In genomic region chr1:227762231-227762911, GRCh38 we compare ENCODE assay signal across 8 cellular contexts. TPM values are rescaled to one million over a fixed set of nuclear protein-coding genes. Genes with fewer than 3 reads are reported as not detected.
DNase-seq lines count a peak whose midpoint lies in the region; ATAC-seq, FAIRE-seq and TF ChIP-seq lines count a peak whose summit lies in the region.

No MANE protein-coding gene starts in this region.

- peak; percentile 58 to 64 for ATAC-seq in activated T-cell treated with anti-CD3 and anti-CD28 coated beads, Interleukin-2, amount 50 U/mL, for 72 hours (replicated peaks in 1 of 2)

- H3K4me2 ChIP-seq in fibroblast of lung (ENCODE audit: extremely low read depth, insufficient read depth, low read length) = no peak overlapping the region

- peak overlapping the region; percentile 32 to 41 for H3K4me3 Mint-ChIP-seq in activated T-cell treated with anti-CD3 and anti-CD28 coated beads, Interleukin-2, amount 50 U/mL, for 72 hours
- no peak overlapping the region for H3K4me3 Mint-ChIP-seq in nephron

- peaks cover 90% of the 10 kb centered on the region for H3K4me1 Mint-ChIP-seq in activated T-cell treated with anti-CD3 and anti-CD28 coated beads, Interleukin-2, amount 50 U/mL, for 72 hours (ENCODE audit: low read depth)
- H3K4me1 Mint-ChIP-seq in nephron = peaks cover 38% of the 10 kb centered on the region

- no peak overlapping the region for H2AFZ ChIP-seq in fibroblast of lung (ENCODE audit: low read length)

- TF ChIP-seq CTCF in LNCaP clone FGC (IDR thresholded peaks at IDR 0.05; ENCODE audit: control insufficient read depth, extremely low read depth, insufficient read depth) = peak; percentile 99
- peak; percentile 75 to 84 for TF ChIP-seq CTCF in fibroblast of lung (conservative IDR thresholded peaks at IDR 0.05 in 1 of 2, IDR thresholded peaks at IDR 0.05 in 1 of 2; ENCODE audit: low read depth in 1 of 2, low read length in 2 of 2)
- peak; percentile 88 to 93 (median 92) for TF ChIP-seq CTCF in nephron (IDR thresholded peaks at IDR 0.05; ENCODE audit: unreplicated experiment in 3 of 3)

- H3K27me3 Mint-ChIP-seq in activated T-cell treated with anti-CD3 and anti-CD28 coated beads, Interleukin-2, amount 50 U/mL, for 72 hours (ENCODE audit: low read depth) = no peaks in the 10 kb centered on the region
- H3K27me3 Mint-ChIP-seq in nephron (ENCODE audit: low read depth) = peaks cover 5% of the 10 kb centered on the region

- no peak overlapping the region for H3K27ac Mint-ChIP-seq in activated T-cell treated with anti-CD3 and anti-CD28 coated beads, Interleukin-2, amount 50 U/mL, for 72 hours
- no peak overlapping the region for H3K27ac Mint-ChIP-seq in nephron

- H3K79me2 ChIP-seq in fibroblast of lung (ENCODE audit: control insufficient read depth, insufficient read depth, low read length) = peaks cover 5% of the 10 kb centered on the region

- H4K20me1 ChIP-seq in fibroblast of lung (ENCODE audit: control insufficient read depth, extremely low read depth, insufficient read depth, low read length) = no peaks in the 10 kb centered on the region

- DNase-seq in EH (ENCODE audit: low read depth) (peak; percentile 83), H54 (ENCODE audit: insufficient read length, low spot score) (peak; percentile 91), LNCaP clone FGC (ENCODE audit: low read depth) (peak; percentile 56), RPMI7951 (ENCODE audit: low read depth) (peak; percentile 97), fibroblast of lung (ENCODE audit: low read depth in 2 of 2) (peak; percentile 76 to 79)
- peak; percentile 87 for DNase-seq in activated T-cell treated with anti-CD3 and anti-CD28 coated beads, Interleukin-2, amount 50 U/mL, for 72 hours
- peak; percentile 74 to 88 (median 82) for DNase-seq in stimulated activated naive CD4-positive, alpha-beta T cell (lab: John Stamatoyannopoulos, UW)

- H3K36me3 Mint-ChIP-seq in activated T-cell treated with anti-CD3 and anti-CD28 coated beads, Interleukin-2, amount 50 U/mL, for 72 hours (ENCODE audit: insufficient read depth in 2 of 2) = peaks cover 23 to 33% of the 10 kb centered on the region in 2 donors
- peaks cover 47% of the 10 kb centered on the region for H3K36me3 Mint-ChIP-seq in nephron (ENCODE audit: low read depth)

- peaks cover 21% of the 10 kb centered on the region for H3K4me1 ChIP-seq in fibroblast of lung (ENCODE audit: control insufficient read depth, extremely low read depth, insufficient read depth, low read length)

- no peak for TF ChIP-seq POLR2A in H54 (IDR thresholded peaks at IDR 0.05; ENCODE audit: low read depth, low read length)

- H3K9me3 Mint-ChIP-seq in activated T-cell treated with anti-CD3 and anti-CD28 coated beads, Interleukin-2, amount 50 U/mL, for 72 hours = peaks cover 0 to 2% of the 10 kb centered on the region in 2 donors
- no peaks in the 10 kb centered on the region for H3K9me3 Mint-ChIP-seq in nephron

- H3K36me3 ChIP-seq in fibroblast of lung (ENCODE audit: control insufficient read depth, insufficient read depth, low read length) = peaks cover 9% of the 10 kb centered on the region

- no peaks in the 10 kb centered on the region for H3K27me3 ChIP-seq in fibroblast of lung (ENCODE audit: control insufficient read depth, insufficient read depth, low read length)

- H3K4me3 ChIP-seq in LNCaP clone FGC (ENCODE audit: low read depth, low read length) = no peak overlapping the region
- no peak overlapping the region for H3K4me3 ChIP-seq in fibroblast of lung (replicated peaks in 1 of 4; ENCODE audit: control extremely low read depth in 1 of 4, insufficient read depth in 1 of 4, low read depth in 3 of 4, low read length in 4 of 4)

- FAIRE-seq in H54 (lab: Jason Lieb, UNC) = no peak

- no peaks in the 10 kb centered on the region for H3K9me3 ChIP-seq in fibroblast of lung (ENCODE audit: control insufficient read depth, insufficient read depth, low read depth, low read length)

- H3K27ac ChIP-seq in fibroblast of lung (ENCODE audit: insufficient read depth, low read length) = peak overlapping the region; percentile 4

- H3K9ac ChIP-seq in fibroblast of lung (ENCODE audit: insufficient read depth, low read length) = no peak overlapping the region

RNA-seq across cellular contexts. Expression of gene SNAP47, which starts 27.1 kb away (rescaled TPM):
- 37.8 and 38.8 TPM in 2 replicates for total RNA-seq in RPMI7951 (2014; rRNA removed; shearing (Covaris generic))
- 10 to 100 TPM; 34.0 to 35.3 TPM for total RNA-seq in activated T-cell treated with anti-CD3 and anti-CD28 coated beads, Interleukin-2, amount 50 U/mL, for 72 hours
- 53.4 and 66.9 TPM in 2 replicates for total RNA-seq in fibroblast of lung
- polyA plus RNA-seq in fibroblast of lung = 32.4 TPM in 2 replicates
- polyA plus RNA-seq in fibroblast of lung (2012) = 26.6 and 30.2 TPM in 2 replicates
- 22.3 and 40.1 TPM in 2 replicates for polyA minus RNA-seq in fibroblast of lung (ENCODE audit: low replicate concordance)

RNA-seq across cellular contexts. Expression of gene JMJD4, which starts 27.3 kb away (rescaled TPM):
- 10.9 and 12.1 TPM in 2 replicates for total RNA-seq in RPMI7951 (2014; rRNA removed; shearing (Covaris generic))
- total RNA-seq in activated T-cell treated with anti-CD3 and anti-CD28 coated beads, Interleukin-2, amount 50 U/mL, for 72 hours = 10 to 100 TPM in 1 of 2 donors, 1 to 10 TPM in 1; 8.7 to 11.1 TPM
- total RNA-seq in fibroblast of lung = 26.4 and 26.7 TPM in 2 replicates
- 12.1 and 13.4 TPM in 2 replicates for polyA plus RNA-seq in fibroblast of lung
- 17.4 and 22.8 TPM in 2 replicates for polyA plus RNA-seq in fibroblast of lung (2012)
- polyA minus RNA-seq in fibroblast of lung (ENCODE audit: low replicate concordance) = 54.1 and 64.4 TPM in 2 replicates

RNA-seq across cellular contexts. Expression of gene PRSS38, which starts 53.1 kb away (rescaled TPM):
- 0.20 TPM in 1 of 2 replicates, not detected in the other for total RNA-seq in RPMI7951 (2014; rRNA removed; shearing (Covaris generic))
- not detected for total RNA-seq in activated T-cell treated with anti-CD3 and anti-CD28 coated beads, Interleukin-2, amount 50 U/mL, for 72 hours
- not detected in 2 replicates for total RNA-seq in fibroblast of lung
- not detected in 2 replicates for polyA plus RNA-seq in fibroblast of lung
- polyA plus RNA-seq in fibroblast of lung (2012) = not detected in 2 replicates
- not detected in 2 replicates for polyA minus RNA-seq in fibroblast of lung (ENCODE audit: low replicate concordance)

Comparison
In these comparisons a context has a peak if more than half of its experiments do, and no peak if none do; other contexts are left out.
1. H3K4me3 Mint-ChIP-seq: peak in activated T-cell treated with anti-CD3 and anti-CD28 coated beads, Interleukin-2, amount 50 U/mL, for 72 hours (2 of 2); none in nephron (0 of 3).
2. Peak in every context shown above with its lines, with median percentiles within 50 percentile points of each other: DNase-seq and CTCF ChIP-seq.